16 cellular contexts compared by ENCODE assay signal in genomic region chr7:77830649-77831355, GRCh38. TPM values are rescaled to one million over a fixed set of nuclear protein-coding genes. Genes with fewer than 3 reads are reported as not detected.
DNase-seq lines count a peak whose midpoint lies in the region; ATAC-seq and TF ChIP-seq lines count a peak whose summit lies in the region.
"Had no signal": no experiment of that assay in that cellular context is flagged by ENCODE, and none has a peak within 500 bp of the region (broad histone marks: within the 10 kb centered on the region; RNA-seq: fewer than 3 reads in every experiment).

No MANE protein-coding gene starts in this region.

- H3K9me3 ChIP-seq in right atrium auricular region = peaks cover 0 to 2% of the 10 kb centered on the region in 2 donors
- H3K9me3 ChIP-seq in SU-DHL-6 (ENCODE audit: insufficient read depth, low read length) = no peaks in the 10 kb centered on the region
- no peaks in the 10 kb centered on the region for H3K9me3 ChIP-seq in gastrocnemius medialis
- H3K9me3 ChIP-seq: BE2C had no signal

- peak overlapping the region; percentile 96 for H3K27ac Mint-ChIP-seq in stimulated activated effector memory CD8-positive, alpha-beta T cell treated with anti-CD3 and anti-CD28 coated beads, Interleukin-12 subunit alpha, Interleukin-12 subunit beta, amount 100 ng/mL, for 72 hours
- H3K27ac Mint-ChIP-seq: stimulated activated naive CD8-positive, alpha-beta T cell treated with anti-CD3 and anti-CD28 coated beads, Interleukin-15, amount 100 ng/mL, for 72 hours had no signal

- no peak overlapping the region for H2AFZ ChIP-seq in SU-DHL-6 (ENCODE audit: low read depth, low read length, severe bottlenecking)

- H3K4me2 ChIP-seq in SU-DHL-6 (ENCODE audit: low read depth, low read length, poor library complexity, severe bottlenecking) = peak overlapping the region; percentile 97
- H3K4me2 ChIP-seq: KMS-11 had no signal

- peaks cover 30% of the 10 kb centered on the region for H3K36me3 Mint-ChIP-seq in stimulated activated effector memory CD8-positive, alpha-beta T cell treated with anti-CD3 and anti-CD28 coated beads, Interleukin-12 subunit alpha, Interleukin-12 subunit beta, amount 100 ng/mL, for 72 hours

- H3K79me2 ChIP-seq in SU-DHL-6 (ENCODE audit: insufficient read depth, low read length) = peaks cover 99% of the 10 kb centered on the region

- in situ Hi-C loops in gastrocnemius medialis (cut with MboI; ENCODE audit: low sequenced_read_pairs in 4 of 4) = no loop called here

- H3K27me3 ChIP-seq in right atrium auricular region (no peaks in the 10 kb centered on the region), SU-DHL-6 (ENCODE audit: low read length) (no peaks in the 10 kb centered on the region), gastrocnemius medialis (no peaks in the 10 kb centered on the region)
- H3K27me3 ChIP-seq: BE2C, breast epithelium had no signal

- TF ChIP-seq POLR2A in gastrocnemius medialis (IDR thresholded peaks at IDR 0.05) = no peak

- H3F3A ChIP-seq in SU-DHL-6 (ENCODE audit: insufficient read depth) = peaks cover 68% of the 10 kb centered on the region

- TF ChIP-seq CTCF in right atrium auricular region (IDR thresholded peaks at IDR 0.05) (no peak), SU-DHL-6 (IDR thresholded peaks at IDR 0.05; ENCODE audit: insufficient read depth, low read length, poor library complexity, severe bottlenecking) (no peak), gastrocnemius medialis (IDR thresholded peaks at IDR 0.05 in 4 of 5, conservative IDR thresholded peaks at IDR 0.05 in 1 of 5) (no peak)

- H3K4me3 ChIP-seq in right atrium auricular region = no peak overlapping the region
- no peak overlapping the region for H3K4me3 ChIP-seq in SU-DHL-6 (ENCODE audit: insufficient read depth, low read length, poor library complexity, severe bottlenecking)
- no peak overlapping the region for H3K4me3 ChIP-seq in gastrocnemius medialis
- H3K4me3 ChIP-seq: breast epithelium had no signal

- H3K36me3 ChIP-seq in right atrium auricular region = no peaks in the 10 kb centered on the region
- no peaks in the 10 kb centered on the region for H3K36me3 ChIP-seq in SU-DHL-6 (ENCODE audit: low read length)
- no peaks in the 10 kb centered on the region for H3K36me3 ChIP-seq in gastrocnemius medialis
- H3K36me3 ChIP-seq: BE2C, breast epithelium had no signal

- H3K27ac ChIP-seq in right atrium auricular region (no peak overlapping the region), SU-DHL-6 (ENCODE audit: low read depth, low read length) (peak overlapping the region; percentile 97), gastrocnemius medialis (peak overlapping the region in 2 of 4 donors; percentile 75 to 85)
- H3K27ac ChIP-seq: breast epithelium, KMS-11 had no signal

- H3K9me3 Mint-ChIP-seq in stimulated activated effector memory CD8-positive, alpha-beta T cell treated with anti-CD3 and anti-CD28 coated beads, Interleukin-12 subunit alpha, Interleukin-12 subunit beta, amount 100 ng/mL, for 72 hours = peaks cover 2% of the 10 kb centered on the region

- DNase-seq in Right ventricle myocardium superior = no peak
- no peak for DNase-seq in right atrium auricular region (ENCODE audit: low spot score)
- DNase-seq in NCI-H187 (lab: John Stamatoyannopoulos, UW) = peak; percentile 84 to 85
- no peak for DNase-seq in stimulated activated effector memory CD8-positive, alpha-beta T cell treated with anti-CD3 and anti-CD28 coated beads, Interleukin-12 subunit alpha, Interleukin-12 subunit beta, amount 100 ng/mL, for 72 hours (ENCODE audit: low spot score in 2 of 2)
- no peak for DNase-seq in gastrocnemius medialis
- no peak for DNase-seq in NAMALWA (ENCODE audit: low spot score)
- DNase-seq: BE2C; effector CD8-positive, alpha-beta T cell; hippocampal formation; kidney glomerular epithelial cell; NCI-H1930; stimulated activated naive CD8-positive, alpha-beta T cell treated with anti-CD3 and anti-CD28 coated beads, Interleukin-15, amount 100 ng/mL, for 72 hours had no signal

- H3K4me1 Mint-ChIP-seq in stimulated activated effector memory CD8-positive, alpha-beta T cell treated with anti-CD3 and anti-CD28 coated beads, Interleukin-12 subunit alpha, Interleukin-12 subunit beta, amount 100 ng/mL, for 72 hours = peaks cover 46% of the 10 kb centered on the region

- H3K4me1 ChIP-seq in right atrium auricular region (peaks cover 0 to 6% of the 10 kb centered on the region in 2 donors), gastrocnemius medialis (peaks cover 19 to 21% of the 10 kb centered on the region in 2 donors)
- H3K4me1 ChIP-seq: BE2C, breast epithelium had no signal

- ATAC-seq in Right ventricle myocardium superior (ENCODE audit: poor library complexity) (peak; percentile 53), gastrocnemius medialis (no peak), GM19023 (IDR thresholded peaks at IDR 0.05; ENCODE audit: unreplicated experiment) (no peak)
- ATAC-seq in stimulated activated effector memory CD8-positive, alpha-beta T cell treated with anti-CD3 and anti-CD28 coated beads, Interleukin-12 subunit alpha, Interleukin-12 subunit beta, amount 100 ng/mL, for 72 hours = peak; percentile 79
- ATAC-seq: stimulated activated naive CD8-positive, alpha-beta T cell treated with anti-CD3 and anti-CD28 coated beads, Interleukin-15, amount 100 ng/mL, for 72 hours had no signal

- H3K4me3 Mint-ChIP-seq in stimulated activated effector memory CD8-positive, alpha-beta T cell treated with anti-CD3 and anti-CD28 coated beads, Interleukin-12 subunit alpha, Interleukin-12 subunit beta, amount 100 ng/mL, for 72 hours = peak overlapping the region; percentile 45
- H3K4me3 Mint-ChIP-seq: stimulated activated naive CD8-positive, alpha-beta T cell treated with anti-CD3 and anti-CD28 coated beads, Interleukin-15, amount 100 ng/mL, for 72 hours had no signal

- peaks cover 11% of the 10 kb centered on the region; the same call in 1 of the 2 replicates for H4K20me1 ChIP-seq in SU-DHL-6 (ENCODE audit: low read depth, low read length)

- intact Hi-C loops in Right ventricle myocardium superior (cut with DNase I) (no loop called here), gastrocnemius medialis (cut with DNase I; ENCODE audit: low total_unique reads) (no loop called here)

- H3K9ac ChIP-seq in SU-DHL-6 (ENCODE audit: low read length) = peak overlapping the region; percentile 26
- H3K9ac ChIP-seq: KMS-11 had no signal

- no peaks in the 10 kb centered on the region for H3K9me2 ChIP-seq in SU-DHL-6 (replicated peaks; ENCODE audit: insufficient read depth, low read length)

RNA-seq across cellular contexts. Expression of gene PHTF2, which starts 32.2 kb away (rescaled TPM):
- total RNA-seq in Right ventricle myocardium superior (17.6 TPM), right atrium auricular region (10 to 100 TPM; 14.3 to 31.6 TPM), gastrocnemius medialis (100 to 1,000 TPM in 2 of 4 donors, 10 to 100 TPM in 2; 81.2 to 163 (median 108) TPM)

RNA-seq across cellular contexts. Expression of gene TMEM60, which starts 32.6 kb away (rescaled TPM):
- total RNA-seq in Right ventricle myocardium superior (6.6 TPM), right atrium auricular region (10 to 100 TPM in 1 of 2 donors, 1 to 10 TPM in 1; 6.6 to 13.8 TPM), gastrocnemius medialis (10 to 100 TPM in 3 of 4 donors, 1 to 10 TPM in 1; 7.0 to 26.9 (median 13.3) TPM)

Comparison
In these comparisons a context has a peak if more than half of its experiments do, and no peak if none do; other contexts are left out.
1. ATAC-seq: peak in Right ventricle myocardium superior (single experiment) and stimulated activated effector memory CD8-positive, alpha-beta T cell treated with anti-CD3 and anti-CD28 coated beads, Interleukin-12 subunit alpha, Interleukin-12 subunit beta, amount 100 ng/mL, for 72 hours (single experiment); none in gastrocnemius medialis (0 of 2) and GM19023 (single experiment).
2. DNase-seq: peak in NCI-H187 (2 of 2); none in Right ventricle myocardium superior (single experiment), right atrium auricular region (single experiment), stimulated activated effector memory CD8-positive, alpha-beta T cell treated with anti-CD3 and anti-CD28 coated beads, Interleukin-12 subunit alpha, Interleukin-12 subunit beta, amount 100 ng/mL, for 72 hours (0 of 2), gastrocnemius medialis (0 of 2) and NAMALWA (single experiment).